In the genomic region with DNA sequence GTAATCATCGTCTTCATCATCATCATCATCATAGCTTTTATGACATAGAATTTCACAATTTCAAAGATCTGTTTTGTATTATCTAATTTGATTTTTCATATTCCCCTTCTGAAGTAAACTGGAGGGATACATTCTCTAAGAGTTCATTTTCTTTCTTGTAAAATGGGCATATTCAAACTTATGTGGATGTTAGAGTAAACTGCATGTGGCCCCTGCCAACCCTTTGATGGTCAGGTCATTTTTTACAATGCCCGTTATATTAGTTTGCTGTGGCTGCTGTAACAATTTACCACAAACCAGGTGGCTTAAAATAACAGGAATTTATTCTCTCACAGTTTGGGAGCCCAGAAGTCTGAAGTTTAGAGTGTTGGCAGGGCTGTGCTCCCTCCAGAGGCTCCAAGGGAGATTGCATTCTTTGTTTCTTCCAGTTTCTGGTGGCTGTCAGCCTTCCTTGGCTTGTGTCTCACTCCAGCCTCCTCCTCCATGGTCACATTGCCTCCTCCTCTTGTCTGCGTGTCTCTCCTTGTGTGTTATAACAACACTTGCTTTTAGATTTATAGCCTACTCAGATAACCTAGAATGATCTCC, we compare ENCODE assay signal across 8 cellular contexts.
DNase-seq lines count a peak whose midpoint lies in the region; ATAC-seq and TF ChIP-seq lines count a peak whose summit lies in the region.

No MANE protein-coding gene starts in this region.

- POLR2A ChIA-PET in HEK293T (lab: Yijun Ruan, JAX) (no interaction called here), PC-3 (lab: Charles Lee; ENCODE audit: unreplicated experiment) (no interaction called here)

- no peak overlapping the region for H3K4me2 ChIP-seq in PC-3 (ENCODE audit: low read length)

- no peak overlapping the region for H3K9ac ChIP-seq in PC-3 (ENCODE audit: low read length)

- no peak overlapping the region for H3K27ac Mint-ChIP-seq in activated T-cell treated with anti-CD3 and anti-CD28 coated beads, Interleukin-2, amount 50 U/mL, for 24 hours

- H4K20me1 ChIP-seq in PC-3 (ENCODE audit: low read length), result no peaks in the 10 kb centered on the region

- H3K4me1 ChIP-seq in PC-3 (ENCODE audit: insufficient read depth, low read length), result no peaks in the 10 kb centered on the region; the same call in 1 of the 2 replicates

- no peaks in the 10 kb centered on the region for H3K9me3 Mint-ChIP-seq in activated T-cell treated with anti-CD3 and anti-CD28 coated beads, Interleukin-2, amount 50 U/mL, for 24 hours

- BruUV-seq in PC-3 (replicated peaks; lab: Mats Ljungman, UMichigan), result no TSS peak

- CTCF ChIA-PET in HEK293T (lab: Yijun Ruan, JAX) (no interaction called here), PC-3 (lab: Charles Lee) (no interaction called here)

- H3K79me2 ChIP-seq in PC-3 (ENCODE audit: low read length), result no peaks in the 10 kb centered on the region

- H3K9me3 ChIP-seq in PC-3 (ENCODE audit: low read length), result no peaks in the 10 kb centered on the region

- no peak overlapping the region for H2AFZ ChIP-seq in PC-3 (ENCODE audit: low read length)

- H3K27me3 Mint-ChIP-seq in activated T-cell treated with anti-CD3 and anti-CD28 coated beads, Interleukin-2, amount 50 U/mL, for 24 hours, result no peaks in the 10 kb centered on the region

- no peaks in the 10 kb centered on the region for H3K27me3 ChIP-seq in PC-3 (ENCODE audit: low read length)

- TF ChIP-seq CTCF in GM12872 (IDR thresholded peaks at IDR 0.05; ENCODE audit: insufficient read depth, low read depth, low read length) (peak; percentile 61), PC-3 (conservative IDR thresholded peaks at IDR 0.05; ENCODE audit: low read depth, low read length) (peak; percentile 82), foreskin fibroblast (IDR thresholded peaks at IDR 0.05; ENCODE audit: low read depth, low read length) (peak; percentile 64)

- intact Hi-C loops in PC-3 (cut with micrococcal nuclease), result loop anchor here (1.0 to 5.0 kb wide), 2 partner anchors 98 to 118 kb away; no protein-coding TSS in a partner anchor

- no peaks in the 10 kb centered on the region for H3K36me3 Mint-ChIP-seq in activated T-cell treated with anti-CD3 and anti-CD28 coated beads, Interleukin-2, amount 50 U/mL, for 24 hours (ENCODE audit: low read depth)

- H3K4me3 Mint-ChIP-seq in activated T-cell treated with anti-CD3 and anti-CD28 coated beads, Interleukin-2, amount 50 U/mL, for 24 hours, result no peak overlapping the region

- no peaks in the 10 kb centered on the region for H3K36me3 ChIP-seq in PC-3 (ENCODE audit: low read depth, low read length)

- H3K27ac ChIP-seq in PC-3 (ENCODE audit: low read length), result no peak overlapping the region

- no peaks in the 10 kb centered on the region for H3K4me1 Mint-ChIP-seq in activated T-cell treated with anti-CD3 and anti-CD28 coated beads, Interleukin-2, amount 50 U/mL, for 24 hours (ENCODE audit: low read depth)

- ATAC-seq in PC-3 (peak; percentile 98), GM19463 (IDR thresholded peaks at IDR 0.05; ENCODE audit: unreplicated experiment) (no peak), GM19324 (IDR thresholded peaks at IDR 0.05; ENCODE audit: low FRiP score, unreplicated experiment) (no peak)

- H3K9me2 ChIP-seq in PC-3 (replicated peaks; ENCODE audit: low read length), result no peaks in the 10 kb centered on the region; the same call in 1 of the 2 replicates

- H3K4me3 ChIP-seq in PC-3 (ENCODE audit: low read length) (no peak overlapping the region), foreskin fibroblast (ENCODE audit: low read depth in 1 of 2, low read length in 2 of 2) (no peak overlapping the region)

- no peaks in the 10 kb centered on the region for H3F3A ChIP-seq in PC-3 (ENCODE audit: low read length, unreplicated experiment)

- DNase-seq in HEK293T (ENCODE audit: extremely low spot score), result peak; percentile 39
- DNase-seq in PC-3, result peak; percentile 74
- DNase-seq in foreskin fibroblast, result peak; percentile 47 to 75
- no peak for DNase-seq in activated T-cell treated with anti-CD3 and anti-CD28 coated beads, Interleukin-2, amount 50 U/mL, for 24 hours
- DNase-seq in activated naive CD4-positive, alpha-beta T cell treated with Interleukin-2 at 50 U/mL for 16 hours, result no peak

TF ChIP-seq in HEK293T, 16 proteins besides CTCF, POLR2A, EP300 and RAD21:
- no peak for TF ChIP-seq CTBP1 (IDR thresholded peaks at IDR 0.05; ENCODE audit: borderline replicate concordance)
- TF ChIP-seq FOXA1 (IDR thresholded peaks at IDR 0.05), result no peak
- TF ChIP-seq FOXK2 (IDR thresholded peaks at IDR 0.05), result no peak
- TF ChIP-seq TARDBP (IDR thresholded peaks at IDR 0.05), result no peak
- no peak for TF ChIP-seq SUZ12 (IDR thresholded peaks at IDR 0.05)
- TF ChIP-seq, protein P1, sequence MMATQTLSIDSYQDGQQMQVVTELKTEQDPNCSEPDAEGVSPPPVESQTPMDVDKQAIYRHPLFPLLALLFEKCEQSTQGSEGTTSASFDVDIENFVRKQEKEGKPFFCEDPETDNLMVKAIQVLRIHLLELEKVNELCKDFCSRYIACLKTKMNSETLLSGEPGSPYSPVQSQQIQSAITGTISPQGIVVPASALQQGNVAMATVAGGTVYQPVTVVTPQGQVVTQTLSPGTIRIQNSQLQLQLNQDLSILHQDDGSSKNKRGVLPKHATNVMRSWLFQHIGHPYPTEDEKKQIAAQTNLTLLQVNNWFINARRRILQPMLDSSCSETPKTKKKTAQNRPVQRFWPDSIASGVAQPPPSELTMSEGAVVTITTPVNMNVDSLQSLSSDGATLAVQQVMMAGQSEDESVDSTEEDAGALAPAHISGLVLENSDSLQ (IDR thresholded peaks at IDR 0.05), result no peak
- TF ChIP-seq NFRKB (IDR thresholded peaks at IDR 0.05), result no peak
- no peak for TF ChIP-seq L3MBTL2 (conservative IDR thresholded peaks at IDR 0.05)
- TF ChIP-seq HDGF (IDR thresholded peaks at IDR 0.05; ENCODE audit: borderline replicate concordance), result no peak
- TF ChIP-seq FOXM1 (IDR thresholded peaks at IDR 0.05; ENCODE audit: borderline replicate concordance), result no peak
- TF ChIP-seq ARNT (IDR thresholded peaks at IDR 0.05), result no peak
- no peak for TF ChIP-seq ELF4 (IDR thresholded peaks at IDR 0.05)
- TF ChIP-seq BHLHE40 (IDR thresholded peaks at IDR 0.05; ENCODE audit: borderline replicate concordance), result no peak
- no peak for TF ChIP-seq ZNF384 (IDR thresholded peaks at IDR 0.05)
- no peak for TF ChIP-seq SP1 (IDR thresholded peaks at IDR 0.05)

Comparison
In these comparisons a context has a peak if more than half of its experiments do, and no peak if none do; other contexts are left out.
1. DNase-seq: peak in HEK293T (single experiment), PC-3 (single experiment) and foreskin fibroblast (2 of 2); none in activated T-cell treated with anti-CD3 and anti-CD28 coated beads, Interleukin-2, amount 50 U/mL, for 24 hours (single experiment) and activated naive CD4-positive, alpha-beta T cell treated with Interleukin-2 at 50 U/mL for 16 hours (single experiment).
2. Peak in every context shown above with its lines, with median percentiles within 50 percentile points of each other: CTCF ChIP-seq.